In the genomic region with DNA sequence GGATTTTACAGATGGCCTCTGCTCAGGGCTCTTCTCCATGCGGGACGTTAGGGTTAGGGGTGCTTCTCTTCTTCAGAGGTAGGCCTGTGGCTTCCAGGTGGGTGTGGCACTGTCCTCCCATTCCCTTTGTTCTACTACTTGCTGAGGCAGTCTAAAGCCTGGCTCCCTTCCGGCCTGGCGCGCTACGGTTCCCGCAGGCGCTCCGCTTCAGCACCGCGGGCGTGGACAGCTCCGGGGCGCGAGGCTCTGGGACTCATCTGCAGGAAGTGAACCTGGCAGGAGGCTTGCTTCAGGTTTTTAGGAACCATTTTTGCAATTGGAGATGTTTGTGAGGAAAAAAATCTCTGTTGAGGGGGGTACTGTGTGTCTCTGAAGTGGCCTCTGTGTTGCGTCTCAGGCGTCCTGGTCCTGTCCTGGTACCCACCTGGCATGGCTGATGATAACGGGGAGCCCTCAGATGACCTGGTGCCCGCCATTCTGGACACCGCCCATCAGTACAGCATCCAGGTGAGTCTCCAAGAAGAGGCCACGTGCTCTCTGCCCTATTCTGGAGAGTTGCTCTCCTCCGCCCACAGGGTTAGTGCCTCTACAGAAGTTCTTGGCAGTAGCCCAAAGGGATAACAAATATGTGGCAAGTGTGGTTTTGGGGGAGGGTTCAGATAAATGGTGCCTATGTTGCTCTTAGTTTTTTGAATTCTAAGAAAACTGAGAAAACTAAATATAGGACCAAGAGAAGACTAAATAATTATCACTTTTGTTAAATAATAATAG, we compare ENCODE assay signal across 9 cellular contexts. TPM values are rescaled to one million over a fixed set of nuclear protein-coding genes. Genes with fewer than 3 reads are reported as not detected.
DNase-seq lines count a peak whose midpoint lies in the region; ATAC-seq, FAIRE-seq and TF ChIP-seq lines count a peak whose summit lies in the region.
"Had no signal": no experiment of that assay in that cellular context is flagged by ENCODE, and none has a peak within 500 bp of the region (broad histone marks: within the 10 kb centered on the region; RNA-seq: fewer than 3 reads in every experiment).

No MANE protein-coding gene starts in this region.

- H3K9me3 ChIP-seq in pancreas, result no peaks in the 10 kb centered on the region

- 29 to 32% methylated on average over 22 of the region's 22 CpGs for WGBS in pancreas, 2 donors

- no peak for TF ChIP-seq CTCF in pancreas (IDR thresholded peaks at IDR 0.05)

- DNase-seq in Daoy (ENCODE audit: low read depth) (peak; percentile 75), NCI-H2029 treated with DMSO at 0.1 percent for 48 hours (lab: John Stamatoyannopoulos, UW) (peak; percentile 50), activated T-cell treated with anti-CD3 and anti-CD28 coated beads for 48 hours (ENCODE audit: low read depth) (peak; percentile 37), glomerular visceral epithelial cell (ENCODE audit: extremely low spot score) (peak; percentile 15), pancreas (peak; percentile 37 to 89 (median 72)), LoVo (ENCODE audit: low spot score) (no peak)

- peak; percentile 60 to 85 (median 78) for ATAC-seq in pancreas
- ATAC-seq in HG02571 (IDR thresholded peaks at IDR 0.05; ENCODE audit: unreplicated experiment), result no peak
- no peak for ATAC-seq in GM18520 (IDR thresholded peaks at IDR 0.05; ENCODE audit: unreplicated experiment)

- peak overlapping the region in 2 of 4 donors; percentile 54 to 62 for H3K4me3 ChIP-seq in pancreas

- no peaks in the 10 kb centered on the region for H3K36me3 ChIP-seq in pancreas

- H3K27ac ChIP-seq in pancreas, result no peak overlapping the region

- no peaks in the 10 kb centered on the region for H3K27me3 ChIP-seq in pancreas

- intact Hi-C loops in pancreas (cut with DNase I), result no loop called here

- FAIRE-seq in pancreas (lab: Jason Lieb, UNC), result no peak
- FAIRE-seq: islet of Langerhans had no signal

- H3K4me1 ChIP-seq in pancreas, result peaks cover 0 to 5% (median 0%) of the 10 kb centered on the region in 3 donors

RNA-seq across cellular contexts. Expression of a gene that starts 1.9 kb away (rescaled TPM):
- total RNA-seq in Daoy (2014; rRNA removed; shearing (Covaris generic)), result 2.6 and 4.4 TPM in 2 replicates
- total RNA-seq in pancreas, result 1 to 10 TPM; 4.4 to 8.2 (median 6.7) TPM
- 10 to 100 TPM in 1 of 2 donors, 1 to 10 TPM in 1; 4.3 to 10.3 TPM for polyA plus RNA-seq in pancreas

RNA-seq across cellular contexts. Expression of a gene that starts 12.1 kb away (rescaled TPM):
- 54.1 and 60.5 TPM in 2 replicates for total RNA-seq in Daoy (2014; rRNA removed; shearing (Covaris generic))
- total RNA-seq in pancreas, result 10 to 100 TPM; 18.2 to 26.9 (median 23.1) TPM
- polyA plus RNA-seq in pancreas, result 10 to 100 TPM; 33.1 to 46.1 TPM

RNA-seq across cellular contexts. Expression of a gene that starts 12.5 kb away (rescaled TPM):
- 86.3 and 89.0 TPM in 2 replicates for total RNA-seq in Daoy (2014; rRNA removed; shearing (Covaris generic))
- total RNA-seq in pancreas, result 10 to 100 TPM in 1 of 6 donors, 1 to 10 TPM in 5; 5.2 to 11.9 (median 6.2) TPM
- 1 to 10 TPM; 4.8 to 9.3 TPM for polyA plus RNA-seq in pancreas

RNA-seq across cellular contexts. Expression of a gene that starts 30.6 kb away (rescaled TPM):
- total RNA-seq in Daoy (2014; rRNA removed; shearing (Covaris generic)), result not detected in 2 replicates
- 1 to 10 TPM; 1.7 to 3.8 (median 1.9) TPM for total RNA-seq in pancreas
- polyA plus RNA-seq in pancreas, result 1 to 10 TPM; 2.2 to 2.7 TPM

Comparison
In these comparisons a context has a peak if more than half of its experiments do, and no peak if none do; other contexts are left out.
1. ATAC-seq: peak in pancreas (4 of 4); none in HG02571 (single experiment) and GM18520 (single experiment).